Comparison of ENCODE assay signal across 21 cellular contexts in genomic region chr12:116556356-116556952, GRCh38. TPM values are rescaled to one million over a fixed set of nuclear protein-coding genes. Genes with fewer than 3 reads are reported as not detected.
DNase-seq lines count a peak whose midpoint lies in the region; ATAC-seq, FAIRE-seq and TF ChIP-seq lines count a peak whose summit lies in the region.
"Had no signal": no experiment of that assay in that cellular context is flagged by ENCODE, and none has a peak within 500 bp of the region (broad histone marks: within the 10 kb centered on the region; RNA-seq: fewer than 3 reads in every experiment).

No MANE protein-coding gene starts in this region.

- no peaks in the 10 kb centered on the region for H3K36me3 ChIP-seq in DND-41 (ENCODE audit: insufficient read depth, low read length)
- no peaks in the 10 kb centered on the region for H3K36me3 ChIP-seq in small intestine (ENCODE audit: control insufficient read depth in 2 of 2, insufficient read depth in 2 of 2, low read length in 2 of 2)
- H3K36me3 ChIP-seq: MG63 had no signal

- no peaks in the 10 kb centered on the region for H4K20me1 ChIP-seq in DND-41 (ENCODE audit: insufficient read depth, low read length)

- CTCF ChIA-PET in activated naive CD4-positive, alpha-beta T cell treated with anti-CD3 and anti-CD28 coated beads, Interleukin-2, amount 10 ng/mL, durations not matched to agents 7 days and 5 days (lab: Charles Lee) = interaction anchor here (0.6 kb wide), 1 partner anchor 416 kb away, joined by 3 read pairs; no protein-coding TSS in a partner anchor

- peaks cover 43% of the 10 kb centered on the region for H3K4me1 Mint-ChIP-seq in activated naive CD4-positive, alpha-beta T cell treated with anti-CD3 and anti-CD28 coated beads, Interleukin-2, amount 50 U/mL, for 24 hours
- peaks cover 39% of the 10 kb centered on the region for H3K4me1 Mint-ChIP-seq in activated naive CD4-positive, alpha-beta T cell treated with anti-CD3 and anti-CD28 coated beads, Interleukin-2, amount 10 ng/mL, durations not matched to agents 7 days and 5 days
- peaks cover 47% of the 10 kb centered on the region for H3K4me1 Mint-ChIP-seq in dendritic cell treated with granulocyte-macrophage colony-stimulating factor and Interleukin-4, amounts not matched to agents 40 ng/mL and 50 ng/mL, for 4 days (ENCODE audit: low read depth)
- H3K4me1 Mint-ChIP-seq in stimulated activated memory B cell treated with anti-CD40 and anti-IgM and Interleukin-4, amounts not matched to agents 10 μg/mL and 1 μg/mL and 100 μg/mL, for 72 hours = peaks cover 42% of the 10 kb centered on the region

- H3K79me2 ChIP-seq in DND-41 (ENCODE audit: insufficient read depth, low read length) = peaks cover 6% of the 10 kb centered on the region; the same call in 1 of the 2 replicates

- H3K27ac Mint-ChIP-seq in activated naive CD4-positive, alpha-beta T cell treated with anti-CD3 and anti-CD28 coated beads, Interleukin-2, amount 50 U/mL, for 24 hours = peak overlapping the region; percentile 64
- no peak overlapping the region for H3K27ac Mint-ChIP-seq in activated naive CD4-positive, alpha-beta T cell treated with anti-CD3 and anti-CD28 coated beads, Interleukin-2, amount 10 ng/mL, durations not matched to agents 7 days and 5 days
- peak overlapping the region; percentile 96 for H3K27ac Mint-ChIP-seq in dendritic cell treated with granulocyte-macrophage colony-stimulating factor and Interleukin-4, amounts not matched to agents 40 ng/mL and 50 ng/mL, for 4 days
- H3K27ac Mint-ChIP-seq in stimulated activated memory B cell treated with anti-CD40 and anti-IgM and Interleukin-4, amounts not matched to agents 10 μg/mL and 1 μg/mL and 100 μg/mL, for 72 hours = peak overlapping the region; percentile 100

- H2AFZ ChIP-seq in DND-41 (ENCODE audit: low read depth, low read length) = no peak overlapping the region
- H2AFZ ChIP-seq: PC-9 had no signal

- 89 to 95% (median 91%) methylated on average over 6 of the region's 6 CpGs for WGBS in small intestine, 3 donors

- no peaks in the 10 kb centered on the region for H3K27me3 Mint-ChIP-seq in activated naive CD4-positive, alpha-beta T cell treated with anti-CD3 and anti-CD28 coated beads, Interleukin-2, amount 50 U/mL, for 24 hours
- peaks cover 24% of the 10 kb centered on the region for H3K27me3 Mint-ChIP-seq in activated naive CD4-positive, alpha-beta T cell treated with anti-CD3 and anti-CD28 coated beads, Interleukin-2, amount 10 ng/mL, durations not matched to agents 7 days and 5 days
- H3K27me3 Mint-ChIP-seq in dendritic cell treated with granulocyte-macrophage colony-stimulating factor and Interleukin-4, amounts not matched to agents 40 ng/mL and 50 ng/mL, for 4 days = peaks cover 3% of the 10 kb centered on the region
- no peaks in the 10 kb centered on the region for H3K27me3 Mint-ChIP-seq in stimulated activated memory B cell treated with anti-CD40 and anti-IgM and Interleukin-4, amounts not matched to agents 10 μg/mL and 1 μg/mL and 100 μg/mL, for 72 hours
- H3K27me3 Mint-ChIP-seq: CD4-positive, alpha-beta memory T cell had no signal

- H3K27me3 ChIP-seq in DND-41 (ENCODE audit: insufficient read depth, low read length, poor library complexity) (no peaks in the 10 kb centered on the region), small intestine (ENCODE audit: control insufficient read depth in 2 of 2, insufficient read depth in 2 of 2, low read length in 2 of 2) (no peaks in the 10 kb centered on the region)
- H3K27me3 ChIP-seq: MG63 had no signal

- DNase-seq in activated naive CD4-positive, alpha-beta T cell treated with anti-CD3 and anti-CD28 coated beads, Interleukin-2, amount 10 ng/mL, durations not matched to agents 7 days and 5 days = no peak
- DNase-seq in DND-41 (no peak), NCI-H1694 treated with DMSO at 0.1 percent for 48 hours (lab: John Stamatoyannopoulos, UW) (no peak), small intestine (no peak), KG1 (lab: John Stamatoyannopoulos, UW) (no peak)
- DNase-seq: CD4-positive, alpha-beta memory T cell; DMS79 treated with DMSO at 0.1 percent for 48 hours; GDM1; MG63; NCI-H1105; NCI-H187; NCI-H446; NCI-H748 treated with DMSO at 0.1 percent for 48 hours; PC-9 had no signal

- no peaks in the 10 kb centered on the region for H3K9me3 ChIP-seq in DND-41 (ENCODE audit: insufficient read depth, low read length, severe bottlenecking)
- H3K9me3 ChIP-seq in small intestine (ENCODE audit: control insufficient read depth, low read depth) = no peaks in the 10 kb centered on the region
- H3K9me3 ChIP-seq: MG63 had no signal

- H3K27ac ChIP-seq in DND-41 (ENCODE audit: low read length) (peak overlapping the region; percentile 99), small intestine (ENCODE audit: low read depth in 1 of 2, low read length in 1 of 2) (no peak overlapping the region)
- H3K27ac ChIP-seq: GM23248, PC-9 had no signal

- ATAC-seq in DND-41 (ENCODE audit: insufficient read depth, low read depth) = no peak
- no peak for ATAC-seq in stimulated activated memory B cell treated with anti-CD40 and anti-IgM and Interleukin-4, amounts not matched to agents 10 μg/mL and 1 μg/mL and 100 μg/mL, for 72 hours

- H3K4me1 ChIP-seq in DND-41 (ENCODE audit: insufficient read depth, low read length) (peaks cover 45% of the 10 kb centered on the region), small intestine (ENCODE audit: control insufficient read depth in 2 of 2, insufficient read depth in 1 of 2, low read depth in 1 of 2, low read length in 1 of 2) (peaks cover 7 to 8% of the 10 kb centered on the region in 2 donors)

- H3K9ac ChIP-seq in DND-41 (ENCODE audit: low read depth, low read length) = no peak overlapping the region
- H3K9ac ChIP-seq: GM23248 had no signal

- FAIRE-seq in small intestine (lab: Jason Lieb, UNC) = no peak
- FAIRE-seq: A204.1, D721Med, GM19239 had no signal

- H3K4me3 ChIP-seq in DND-41 (ENCODE audit: low read depth in 1 of 2, low read length in 2 of 2) (no peak overlapping the region), small intestine (ENCODE audit: low read depth in 1 of 2, low read length in 2 of 2) (no peak overlapping the region)
- H3K4me3 ChIP-seq: GM23248, MG63, PC-9 had no signal

- intact Hi-C loops in dendritic cell treated with granulocyte-macrophage colony-stimulating factor and Interleukin-4, amounts not matched to agents 40 ng/mL and 50 ng/mL, for 4 days (cut with micrococcal nuclease) = no loop called here

- H3K4me3 Mint-ChIP-seq in activated naive CD4-positive, alpha-beta T cell treated with anti-CD3 and anti-CD28 coated beads, Interleukin-2, amount 50 U/mL, for 24 hours = no peak overlapping the region
- no peak overlapping the region for H3K4me3 Mint-ChIP-seq in activated naive CD4-positive, alpha-beta T cell treated with anti-CD3 and anti-CD28 coated beads, Interleukin-2, amount 10 ng/mL, durations not matched to agents 7 days and 5 days
- no peak overlapping the region for H3K4me3 Mint-ChIP-seq in dendritic cell treated with granulocyte-macrophage colony-stimulating factor and Interleukin-4, amounts not matched to agents 40 ng/mL and 50 ng/mL, for 4 days
- no peak overlapping the region for H3K4me3 Mint-ChIP-seq in stimulated activated memory B cell treated with anti-CD40 and anti-IgM and Interleukin-4, amounts not matched to agents 10 μg/mL and 1 μg/mL and 100 μg/mL, for 72 hours

- TF ChIP-seq CTCF in DND-41 (IDR thresholded peaks at IDR 0.05; ENCODE audit: borderline replicate concordance, extremely low read depth, low read length, poor library complexity, severe bottlenecking) = no peak

- H3K36me3 Mint-ChIP-seq in activated naive CD4-positive, alpha-beta T cell treated with anti-CD3 and anti-CD28 coated beads, Interleukin-2, amount 50 U/mL, for 24 hours = no peaks in the 10 kb centered on the region
- peaks cover 2% of the 10 kb centered on the region for H3K36me3 Mint-ChIP-seq in activated naive CD4-positive, alpha-beta T cell treated with anti-CD3 and anti-CD28 coated beads, Interleukin-2, amount 10 ng/mL, durations not matched to agents 7 days and 5 days
- no peaks in the 10 kb centered on the region for H3K36me3 Mint-ChIP-seq in dendritic cell treated with granulocyte-macrophage colony-stimulating factor and Interleukin-4, amounts not matched to agents 40 ng/mL and 50 ng/mL, for 4 days (ENCODE audit: low read depth)
- H3K36me3 Mint-ChIP-seq in stimulated activated memory B cell treated with anti-CD40 and anti-IgM and Interleukin-4, amounts not matched to agents 10 μg/mL and 1 μg/mL and 100 μg/mL, for 72 hours = peaks cover 4% of the 10 kb centered on the region

- H3K4me2 ChIP-seq in DND-41 (ENCODE audit: insufficient read depth, low read length) = no peak overlapping the region
- H3K4me2 ChIP-seq: PC-9 had no signal

- H3K9me3 Mint-ChIP-seq in activated naive CD4-positive, alpha-beta T cell treated with anti-CD3 and anti-CD28 coated beads, Interleukin-2, amount 50 U/mL, for 24 hours = no peaks in the 10 kb centered on the region
- H3K9me3 Mint-ChIP-seq in activated naive CD4-positive, alpha-beta T cell treated with anti-CD3 and anti-CD28 coated beads, Interleukin-2, amount 10 ng/mL, durations not matched to agents 7 days and 5 days = peaks cover 1% of the 10 kb centered on the region
- H3K9me3 Mint-ChIP-seq in dendritic cell treated with granulocyte-macrophage colony-stimulating factor and Interleukin-4, amounts not matched to agents 40 ng/mL and 50 ng/mL, for 4 days = no peaks in the 10 kb centered on the region
- peaks cover 2% of the 10 kb centered on the region for H3K9me3 Mint-ChIP-seq in stimulated activated memory B cell treated with anti-CD40 and anti-IgM and Interleukin-4, amounts not matched to agents 10 μg/mL and 1 μg/mL and 100 μg/mL, for 72 hours

RNA-seq across cellular contexts. Expression of gene MAP1LC3B2, which starts 2.7 kb away (rescaled TPM):
- 1 to 10 TPM; 1.1 to 2.7 (median 1.6) TPM for polyA plus RNA-seq in small intestine
